9 cellular contexts compared by ENCODE assay signal in the genomic region with DNA sequence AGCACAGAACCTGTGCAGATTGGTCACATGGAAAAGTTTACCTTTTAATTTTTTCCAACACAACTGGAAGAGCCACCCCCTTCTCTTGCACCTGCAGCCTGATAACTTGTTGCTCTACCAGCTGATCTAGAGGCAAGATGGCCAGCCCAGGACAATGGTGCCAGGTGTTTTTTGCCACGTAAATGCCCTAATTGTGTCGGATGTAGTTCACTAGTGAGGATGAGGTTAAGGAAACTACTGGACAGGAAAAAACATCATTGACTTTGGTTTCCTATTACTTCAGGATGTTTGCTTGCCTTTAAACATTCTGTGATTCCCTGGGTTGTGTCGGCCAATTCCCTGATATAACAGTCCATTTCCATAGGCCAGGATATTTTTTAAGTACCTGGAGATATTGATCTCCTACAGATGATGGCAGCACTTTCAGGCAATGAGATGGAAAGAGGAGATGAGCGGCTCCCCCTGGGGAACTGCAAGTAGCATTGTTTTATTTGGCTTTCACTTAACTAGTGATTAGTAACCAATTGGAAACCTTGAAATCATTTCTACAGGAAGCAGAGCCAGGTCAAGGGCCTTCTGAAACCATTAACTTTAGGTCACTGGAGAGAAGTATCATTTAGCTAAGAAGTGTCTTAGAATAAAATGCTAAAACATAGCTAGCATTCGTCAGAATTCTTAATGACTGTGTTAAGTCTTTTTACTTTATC.
A peak's percentile ranks its signal among the peaks of the same experiment; 100 is the strongest.
DNase-seq lines count a peak whose midpoint lies in the region; ATAC-seq and TF ChIP-seq lines count a peak whose summit lies in the region.
"Had no signal": no experiment of that assay in that cellular context is flagged by ENCODE, and none has a peak within 500 bp of the region (broad histone marks: within the 10 kb centered on the region; RNA-seq: fewer than 3 reads in every experiment).

No MANE protein-coding gene starts in this region.

- peak; percentile 9; the same call in 1 of the 2 replicates for TF ChIP-seq CTCF in BJ (IDR thresholded peaks at IDR 0.05; ENCODE audit: insufficient read depth, low read depth, low read length)
- TF ChIP-seq CTCF in fibroblast of pulmonary artery (IDR thresholded peaks at IDR 0.05; ENCODE audit: low read length, missing control alignments) = peak; percentile 7

- no peaks in the 10 kb centered on the region for H3K27me3 ChIP-seq in BJ (ENCODE audit: control insufficient read depth, insufficient read depth, low read length)

- no peak overlapping the region for H3K4me3 ChIP-seq in BJ (ENCODE audit: low read depth, low read length)
- no peak overlapping the region for H3K4me3 ChIP-seq in fibroblast of pulmonary artery (replicated peaks; ENCODE audit: low read depth, low read length)

- H3K36me3 ChIP-seq in BJ (ENCODE audit: control insufficient read depth, insufficient read depth, low read length) = no peaks in the 10 kb centered on the region

- peak; percentile 76 for ATAC-seq in GM21529 (IDR thresholded peaks at IDR 0.05; ENCODE audit: unreplicated experiment)
- no peak for ATAC-seq in HG02870 (IDR thresholded peaks at IDR 0.05; ENCODE audit: unreplicated experiment)
- no peak for ATAC-seq in HG02884 (IDR thresholded peaks at IDR 0.05; ENCODE audit: unreplicated experiment)

- POLR2A ChIA-PET in BJ (lab: Charles Lee) = no interaction called here

- DNase-seq in BJ (ENCODE audit: low read depth) = no peak
- peak; percentile 59 for DNase-seq in NCI-H146 treated with DMSO at 0.1 percent for 48 hours (lab: John Stamatoyannopoulos, UW; ENCODE audit: unreplicated experiment)
- no peak for DNase-seq in fibroblast of pulmonary artery (ENCODE audit: low read depth)
- no peak for DNase-seq in stimulated activated CD4-positive, alpha-beta T cell treated with anti-CD3 and anti-CD28 coated beads, Interleukin-1b, Interleukin-23, amount 100 ng/mL, for 48 hours
- DNase-seq in 8988T = no peak
- DNase-seq: small intestine had no signal

- CTCF ChIA-PET in BJ (lab: Yijun Ruan, JAX) = interaction anchor here (1.1 kb wide), 1 partner anchor 10 kb away, joined by 4 read pairs; no protein-coding TSS in a partner anchor
